In the genomic region with DNA sequence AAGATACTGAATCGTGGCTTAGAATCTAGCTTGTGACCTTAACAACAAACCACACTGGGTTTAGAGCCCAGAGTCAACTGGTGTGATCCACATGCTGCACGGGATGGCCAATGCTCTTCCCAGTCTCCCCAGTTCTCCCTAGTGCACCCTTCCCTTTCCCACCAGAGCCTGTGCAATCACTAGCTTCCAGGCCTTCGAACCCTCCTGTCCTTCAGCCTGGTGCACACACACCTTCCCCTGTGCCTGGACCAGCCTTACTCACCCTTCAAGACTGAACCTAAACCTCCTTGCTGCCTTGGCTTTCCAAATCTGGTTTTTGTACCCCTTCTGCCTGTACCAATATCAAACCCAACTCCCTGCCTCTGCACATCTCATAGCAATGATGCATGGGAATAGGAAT, we compare ENCODE assay signal across 16 cellular contexts. TPM values are rescaled to one million over a fixed set of nuclear protein-coding genes. Genes with fewer than 3 reads are reported as not detected.
A peak's percentile ranks its signal among the peaks of the same experiment; 100 is the strongest.
DNase-seq lines count a peak whose midpoint lies in the region; ATAC-seq, FAIRE-seq and TF ChIP-seq lines count a peak whose summit lies in the region.
"Had no signal": no experiment of that assay in that cellular context is flagged by ENCODE, and none has a peak within 500 bp of the region (broad histone marks: within the 10 kb centered on the region; RNA-seq: fewer than 3 reads in every experiment).

No MANE protein-coding gene starts in this region.

- H3K4me1 ChIP-seq in Caco-2 (peaks cover 4% of the 10 kb centered on the region; the same call in 1 of the 2 replicates), GM23338 (ENCODE audit: insufficient read depth) (no peaks in the 10 kb centered on the region), H1 (replicated peaks in 1 of 4; ENCODE audit: control insufficient read depth in 3 of 4, insufficient read depth in 4 of 4, low read length in 3 of 4) (no peaks in the 10 kb centered on the region), trophoblast cell (ENCODE audit: control insufficient read depth in 1 of 2, insufficient read depth in 2 of 2, low read length in 2 of 2) (peaks cover 4 to 9% of the 10 kb centered on the region in 2 experiments)

- H3K27me3 Mint-ChIP-seq in Caco-2 (ENCODE audit: insufficient read depth, unreplicated experiment) (no peaks in the 10 kb centered on the region), GM23338 (ENCODE audit: insufficient read depth, low read depth, poor library complexity) (peaks cover 10% of the 10 kb centered on the region)
- H3K27me3 Mint-ChIP-seq: CD4-positive, alpha-beta memory T cell had no signal

- no peak for TF ChIP-seq EP300 in H1 (IDR thresholded peaks at IDR 0.05; ENCODE audit: borderline replicate concordance in 1 of 2, low read depth in 2 of 2, low read length in 2 of 2)

- no peak overlapping the region for H4K5ac ChIP-seq in H1 (ENCODE audit: insufficient read length, low read depth, low read length)

- POLR2A ChIA-PET in Caco-2 (lab: Charles Lee) (no interaction called here), H1 (lab: Charles Lee; ENCODE audit: partially characterized antibody) (no interaction called here)

- no peak overlapping the region for H3K9ac ChIP-seq in H1 (replicated peaks in 1 of 4; ENCODE audit: extremely low read depth in 1 of 4, low read depth in 3 of 4, low read length in 3 of 4)
- H3K9ac ChIP-seq in trophoblast cell (ENCODE audit: low read length): no peak overlapping the region

- H3K36me3 ChIP-seq in Caco-2 (ENCODE audit: control insufficient read depth, insufficient read depth, low read length): no peaks in the 10 kb centered on the region
- H3K36me3 ChIP-seq in GM23338 (ENCODE audit: insufficient read depth): no peaks in the 10 kb centered on the region
- H3K36me3 ChIP-seq in H1 (ENCODE audit: control insufficient read depth in 2 of 4, insufficient read depth in 4 of 4, low read length in 3 of 4): no peaks in the 10 kb centered on the region
- no peaks in the 10 kb centered on the region for H3K36me3 ChIP-seq in trophoblast cell (ENCODE audit: control insufficient read depth in 1 of 2, insufficient read depth in 2 of 2, low read length in 2 of 2)

- H2AK5ac ChIP-seq in H1 (ENCODE audit: low read depth, low read length) (no peak overlapping the region; the same call in 1 of the 2 replicates), trophoblast cell (ENCODE audit: low read length) (no peak overlapping the region)

- no peak overlapping the region for H2BK120ac ChIP-seq in H1 (replicated peaks; ENCODE audit: low read depth, low read length)
- H2BK120ac ChIP-seq in trophoblast cell (ENCODE audit: insufficient read depth, low read length, poor library complexity): no peak overlapping the region

- no peak overlapping the region for H3K23ac ChIP-seq in H1 (ENCODE audit: insufficient read length)
- H3K23ac ChIP-seq in trophoblast cell (ENCODE audit: low read length): peak overlapping the region; percentile 1

- no peaks in the 10 kb centered on the region for H3K9me3 Mint-ChIP-seq in Caco-2 (ENCODE audit: unreplicated experiment)
- H3K9me3 Mint-ChIP-seq in GM23338: no peaks in the 10 kb centered on the region

- 90% methylated on average over 3 of the region's 3 CpGs; no CpG with 5 or more reads in 1 of the 2 experiments for WGBS in H1 (ENCODE audit: extremely low coverage in 1 of 2, insufficient coverage in 1 of 2, insufficient read length in 1 of 2, insufficient replicate concordance in 2 of 2, low coverage in 1 of 2, low lambda C conversion rate in 2 of 2, missing lambda C conversion rate in 1 of 2), 2 experiments
- WGBS in trophoblast cell (ENCODE audit: extremely low coverage, insufficient coverage, insufficient read length): no CpG with 5 or more reads among the region's 3 CpGs

- H3K4me3 Mint-ChIP-seq in Caco-2 (ENCODE audit: unreplicated experiment) (no peak overlapping the region), GM23338 (no peak overlapping the region)
- H3K4me3 Mint-ChIP-seq: CD4-positive, alpha-beta memory T cell had no signal

- no peak overlapping the region for H3K56ac ChIP-seq in H1 (replicated peaks; ENCODE audit: insufficient read length, low read depth, low read length)

- no peak overlapping the region for H4K12ac ChIP-seq in trophoblast cell (ENCODE audit: low read depth, low read length)

- intact Hi-C loops in Caco-2 (cut with micrococcal nuclease; ENCODE audit: unreplicated experiment): no loop called here

- H3K14ac ChIP-seq in H1 (ENCODE audit: insufficient read length) (no peak overlapping the region), trophoblast cell (ENCODE audit: low read length) (no peak overlapping the region)

- no peaks in the 10 kb centered on the region for H3K79me2 ChIP-seq in GM23338 (replicated peaks; ENCODE audit: insufficient read depth)
- H3K79me2 ChIP-seq in H1 (ENCODE audit: control insufficient read depth in 1 of 2, insufficient read depth in 2 of 2, low read length in 2 of 2): no peaks in the 10 kb centered on the region
- H3K79me2 ChIP-seq in trophoblast cell (ENCODE audit: control insufficient read depth, insufficient read depth, low read length, poor library complexity): no peaks in the 10 kb centered on the region

- no peak for TF ChIP-seq POLR2A in H1 (IDR thresholded peaks at IDR 0.05; ENCODE audit: control extremely low read depth in 1 of 2, low read depth in 2 of 2, low read length in 2 of 2)

- H3K4me1 Mint-ChIP-seq in Caco-2 (ENCODE audit: low read depth, unreplicated experiment) (peaks cover 9% of the 10 kb centered on the region), GM23338 (no peaks in the 10 kb centered on the region)
- H3K4me1 Mint-ChIP-seq: CD4-positive, alpha-beta memory T cell had no signal

- H3K79me1 ChIP-seq in H1 (ENCODE audit: low read depth, low read length) (no peaks in the 10 kb centered on the region), trophoblast cell (ENCODE audit: low read length) (peaks cover 4% of the 10 kb centered on the region)

- H3K27ac ChIP-seq in GM23338 (ENCODE audit: low read depth) (no peak overlapping the region), H1 (ENCODE audit: low read depth, low read length) (no peak overlapping the region), trophoblast cell (ENCODE audit: low read depth, low read length) (no peak overlapping the region)

- H3K27ac Mint-ChIP-seq in Caco-2 (ENCODE audit: unreplicated experiment) (peak overlapping the region; percentile 26), GM23338 (no peak overlapping the region)

- BruUV-seq in Caco-2 (replicated peaks; lab: Mats Ljungman, UMichigan): no TSS peak

- no peaks in the 10 kb centered on the region for H3K36me3 Mint-ChIP-seq in Caco-2 (ENCODE audit: insufficient read depth, unreplicated experiment)
- no peaks in the 10 kb centered on the region for H3K36me3 Mint-ChIP-seq in GM23338 (ENCODE audit: low read depth)
- H3K36me3 Mint-ChIP-seq: CD4-positive, alpha-beta memory T cell had no signal

- H2BK20ac ChIP-seq in H1 (ENCODE audit: low read length): no peak overlapping the region

- DNase-seq in Caco-2 (no peak), GM23338 (ENCODE audit: low spot score) (no peak), H1 (ENCODE audit: low read depth in 1 of 2, low spot score in 2 of 2) (no peak), trophoblast cell (no peak), cortex of kidney (lab: John Stamatoyannopoulos, UW) (no peak)
- DNase-seq: C1 segment of cervical spinal cord; CD4-positive, alpha-beta memory T cell; COR-L47; DMS153; DND-41; GOT3; H7; HCEC 1CT had no signal

- no peak for TF ChIP-seq RAD21 in H1 (IDR thresholded peaks at IDR 0.05 in 1 of 2, conservative IDR thresholded peaks at IDR 0.05 in 1 of 2; ENCODE audit: low read depth in 2 of 2, low read length in 2 of 2)

- peaks cover 13% of the 10 kb centered on the region for H3K9me2 ChIP-seq in GM23338 (ENCODE audit: insufficient read depth)

- H2BK5ac ChIP-seq in H1 (ENCODE audit: low read depth, low read length) (no peak overlapping the region), trophoblast cell (ENCODE audit: low read depth, low read length, poor library complexity) (no peak overlapping the region)

- CTCF ChIA-PET in Caco-2 (lab: Charles Lee) (no interaction called here), H1 (lab: Charles Lee; ENCODE audit: partially characterized antibody) (interaction anchor here (0.6 to 0.9 kb wide), 2 partner anchors 8 to 278 kb away, joined by 3 to 4 read pairs; no protein-coding TSS in a partner anchor)

- H3K18ac ChIP-seq in H1 (ENCODE audit: extremely low read depth, low read length): no peak overlapping the region
- no peak overlapping the region for H3K18ac ChIP-seq in trophoblast cell (ENCODE audit: low read length)

- H3F3A ChIP-seq in GM23338 (replicated peaks; ENCODE audit: low read depth): no peaks in the 10 kb centered on the region

- H4K91ac ChIP-seq in H1 (replicated peaks; ENCODE audit: insufficient read length, low read length) (no peak overlapping the region), trophoblast cell (ENCODE audit: low read depth, low read length) (no peak overlapping the region)

- H2AFZ ChIP-seq in GM23338: peak overlapping the region; percentile 52; the same call in 1 of the 2 replicates
- H2AFZ ChIP-seq in H1 (ENCODE audit: low read length): 0 out of 2 replicates have a peak overlapping the region, but pooled peaks have one; percentile 15
- no peak overlapping the region for H2AFZ ChIP-seq in trophoblast cell (ENCODE audit: insufficient read depth, low read length, poor library complexity)

- H4K20me1 ChIP-seq in GM23338 (replicated peaks; ENCODE audit: insufficient read depth) (no peaks in the 10 kb centered on the region), H1 (replicated peaks in 1 of 2; ENCODE audit: control insufficient read depth in 1 of 2, insufficient read depth in 2 of 2, low read length in 2 of 2) (no peaks in the 10 kb centered on the region)

- H3K23me2 ChIP-seq in H1 (ENCODE audit: low read depth, low read length): no peaks in the 10 kb centered on the region

- no peak overlapping the region for H2BK15ac ChIP-seq in H1 (ENCODE audit: low read length)

- H3K4ac ChIP-seq in H1 (replicated peaks; ENCODE audit: insufficient read length, low read depth, low read length) (no peak overlapping the region), trophoblast cell (ENCODE audit: low read depth, low read length) (no peak overlapping the region)

- H3K9me3 ChIP-seq in Caco-2: no peaks in the 10 kb centered on the region
- H3K9me3 ChIP-seq in H1 (ENCODE audit: insufficient read depth in 2 of 2, low read depth in 1 of 2, low read length in 1 of 2): no peaks in the 10 kb centered on the region
- H3K9me3 ChIP-seq in trophoblast cell (ENCODE audit: insufficient read depth, low read depth, low read length): no peaks in the 10 kb centered on the region

- no peak overlapping the region for H3K4me2 ChIP-seq in GM23338
- no peak overlapping the region for H3K4me2 ChIP-seq in H1 (ENCODE audit: insufficient read depth in 1 of 2, low read depth in 2 of 2, low read length in 2 of 2)
- H3K4me2 ChIP-seq in trophoblast cell (ENCODE audit: low read length): no peak overlapping the region

- H3K27me3 ChIP-seq in Caco-2 (replicated peaks; ENCODE audit: control insufficient read depth, insufficient read depth, low read length) (no peaks in the 10 kb centered on the region), GM23338 (ENCODE audit: insufficient read depth) (no peaks in the 10 kb centered on the region), H1 (replicated peaks in 1 of 4; ENCODE audit: control insufficient read depth in 3 of 4, extremely low read depth in 1 of 4, insufficient read depth in 3 of 4, low read length in 3 of 4) (no peaks in the 10 kb centered on the region; a peak in 1 of 7 replicates), trophoblast cell (ENCODE audit: insufficient read depth, low read length) (no peaks in the 10 kb centered on the region)

- H3K4me3 ChIP-seq in Caco-2 (ENCODE audit: low read depth, low read length): no peak overlapping the region
- H3K4me3 ChIP-seq in GM23338: no peak overlapping the region
- H3K4me3 ChIP-seq in H1 (ENCODE audit: extremely low read depth in 1 of 4, insufficient read depth in 2 of 4, low read depth in 3 of 4, low read length in 4 of 4): no peak overlapping the region
- H3K4me3 ChIP-seq in trophoblast cell (ENCODE audit: low read depth, low read length): no peak overlapping the region

- H4K8ac ChIP-seq in H1 (ENCODE audit: extremely low read depth, insufficient read depth, low read length) (no peak overlapping the region), trophoblast cell (ENCODE audit: low read depth, low read length) (no peak overlapping the region)

- H2BK12ac ChIP-seq in H1 (ENCODE audit: low read depth, low read length) (no peak overlapping the region), trophoblast cell (ENCODE audit: low read length) (no peak overlapping the region)

- FAIRE-seq in H1 (lab: Jason Lieb, UNC): no peak
- FAIRE-seq: G401.6, GM12892 had no signal

- no peak for TF ChIP-seq CTCF in Caco-2 (IDR thresholded peaks at IDR 0.05; ENCODE audit: insufficient read depth in 1 of 2, low read depth in 1 of 2, low read length in 1 of 2, severe bottlenecking in 1 of 2, unreplicated experiment in 1 of 2)
- TF ChIP-seq CTCF in GM23338 (conservative IDR thresholded peaks at IDR 0.05; ENCODE audit: low read depth in 2 of 2): no peak
- TF ChIP-seq CTCF in H1 (IDR thresholded peaks at IDR 0.05; ENCODE audit: control extremely low read depth in 1 of 3, insufficient read depth in 1 of 3, low read depth in 1 of 3, low read length in 3 of 3): no peak

- ATAC-seq in GM23338 (no peak), GM21367 (IDR thresholded peaks at IDR 0.05; ENCODE audit: unreplicated experiment) (no peak)

RNA-seq across cellular contexts. Expression of gene WNT5A, which starts 43.8 kb away (rescaled TPM):
- 8.8 and 8.9 TPM in 2 replicates for total RNA-seq in Caco-2 (2022)
- 2.2 and 4.0 TPM in 2 replicates for total RNA-seq in GM23338 (2014; rRNA removed; shearing (Covaris generic))
- polyA plus RNA-seq in GM23338 (2016; fragmentation: Nextera tagmentation; extraction: Ambion mirVana): 0.53 and 0.82 TPM in 2 replicates
- 3.3 and 5.6 TPM in 2 replicates for total RNA-seq in H1 (2021; fragmentation: NEBNext Ultra II Directional; extraction: Animal tissue kit (Norgen Biotek cat#: 25700))
- 3.9 and 4.2 TPM in 2 replicates for polyA plus RNA-seq in H1 (2011; rRNA removed)
- 2.8 TPM for polyA plus RNA-seq in H1 (2011; cell fraction: cytosol; rRNA removed)
- polyA plus RNA-seq in H1 (2011; cell fraction: nucleus; rRNA removed): 8.1 TPM
- 2.7 to 4.3 TPM (median 3.2 TPM) in 4 replicates for polyA plus RNA-seq in H1 (2012, experiment 1 of 2)
- polyA plus RNA-seq in H1 (2012, experiment 2 of 2): 0.49 TPM
- polyA plus RNA-seq in H1 (2013, experiment 1 of 2): 2.2 TPM
- 2.2 TPM for polyA plus RNA-seq in H1 (2013, experiment 2 of 2)
- 6.5 and 13.0 TPM in 2 replicates for polyA minus RNA-seq in H1 (2011; rRNA and poly(A)+ RNA removed)
- polyA minus RNA-seq in H1 (2011; cell fraction: cytosol; rRNA and poly(A)+ RNA removed): 10.1 TPM
- 12.2 TPM for polyA minus RNA-seq in H1 (2011; cell fraction: nucleus; rRNA and poly(A)+ RNA removed)
- 23.1 and 23.3 TPM in 2 replicates for polyA plus RNA-seq in trophoblast cell (2013)
- polyA plus RNA-seq: CD4-positive, alpha-beta memory T cell had no signal
